Comparison of ENCODE assay signal across 1 cellular context in genomic region chr7:55571534-55572377, GRCh38.
TF ChIP-seq lines count a peak whose summit lies in the region.

No MANE protein-coding gene starts in this region.

TF ChIP-seq in K562, 482 proteins besides CTCF, POLR2A, EP300 and RAD21 (continued from another document and continues in another):
- no peak for TF ChIP-seq AFF4 (CRISPR knock-in tag; IDR thresholded peaks at IDR 0.05)
- TF ChIP-seq SAFB2 (IDR thresholded peaks at IDR 0.05; ENCODE audit: borderline replicate concordance, low read depth, low read length, severe bottlenecking): no peak
- TF ChIP-seq ZNF232 (CRISPR knock-in tag; IDR thresholded peaks at IDR 0.05): no peak
- no peak for TF ChIP-seq PATZ1 (CRISPR knock-in tag; IDR thresholded peaks at IDR 0.05; ENCODE audit: borderline replicate concordance)
- TF ChIP-seq MNT (conservative IDR thresholded peaks at IDR 0.05): no peak; a peak in 1 of 4 replicates
- no peak for TF ChIP-seq CBX3 (IDR thresholded peaks at IDR 0.05; ENCODE audit: borderline replicate concordance in 1 of 2, low read length in 2 of 2)
- no peak for TF ChIP-seq RNF2 (IDR thresholded peaks at IDR 0.05)
- TF ChIP-seq ZNF561 (CRISPR knock-in tag; conservative IDR thresholded peaks at IDR 0.05): no peak
- TF ChIP-seq ZNF121 (CRISPR knock-in tag; conservative IDR thresholded peaks at IDR 0.05): no peak
- TF ChIP-seq RBM25 (IDR thresholded peaks at IDR 0.05; ENCODE audit: low read depth, low read length, severe bottlenecking): no peak
- TF ChIP-seq, protein P1, sequence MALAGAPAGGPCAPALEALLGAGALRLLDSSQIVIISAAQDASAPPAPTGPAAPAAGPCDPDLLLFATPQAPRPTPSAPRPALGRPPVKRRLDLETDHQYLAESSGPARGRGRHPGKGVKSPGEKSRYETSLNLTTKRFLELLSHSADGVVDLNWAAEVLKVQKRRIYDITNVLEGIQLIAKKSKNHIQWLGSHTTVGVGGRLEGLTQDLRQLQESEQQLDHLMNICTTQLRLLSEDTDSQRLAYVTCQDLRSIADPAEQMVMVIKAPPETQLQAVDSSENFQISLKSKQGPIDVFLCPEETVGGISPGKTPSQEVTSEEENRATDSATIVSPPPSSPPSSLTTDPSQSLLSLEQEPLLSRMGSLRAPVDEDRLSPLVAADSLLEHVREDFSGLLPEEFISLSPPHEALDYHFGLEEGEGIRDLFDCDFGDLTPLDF (CRISPR knock-in tag; IDR thresholded peaks at IDR 0.05): no peak
- TF ChIP-seq ZNF140 (CRISPR knock-in tag; IDR thresholded peaks at IDR 0.05): no peak
- TF ChIP-seq ZNF77 (CRISPR knock-in tag; IDR thresholded peaks at IDR 0.05): no peak
- TF ChIP-seq HNRNPK (IDR thresholded peaks at IDR 0.05; ENCODE audit: low read depth, low read length, poor library complexity, severe bottlenecking): no peak
- TF ChIP-seq, protein P2, sequence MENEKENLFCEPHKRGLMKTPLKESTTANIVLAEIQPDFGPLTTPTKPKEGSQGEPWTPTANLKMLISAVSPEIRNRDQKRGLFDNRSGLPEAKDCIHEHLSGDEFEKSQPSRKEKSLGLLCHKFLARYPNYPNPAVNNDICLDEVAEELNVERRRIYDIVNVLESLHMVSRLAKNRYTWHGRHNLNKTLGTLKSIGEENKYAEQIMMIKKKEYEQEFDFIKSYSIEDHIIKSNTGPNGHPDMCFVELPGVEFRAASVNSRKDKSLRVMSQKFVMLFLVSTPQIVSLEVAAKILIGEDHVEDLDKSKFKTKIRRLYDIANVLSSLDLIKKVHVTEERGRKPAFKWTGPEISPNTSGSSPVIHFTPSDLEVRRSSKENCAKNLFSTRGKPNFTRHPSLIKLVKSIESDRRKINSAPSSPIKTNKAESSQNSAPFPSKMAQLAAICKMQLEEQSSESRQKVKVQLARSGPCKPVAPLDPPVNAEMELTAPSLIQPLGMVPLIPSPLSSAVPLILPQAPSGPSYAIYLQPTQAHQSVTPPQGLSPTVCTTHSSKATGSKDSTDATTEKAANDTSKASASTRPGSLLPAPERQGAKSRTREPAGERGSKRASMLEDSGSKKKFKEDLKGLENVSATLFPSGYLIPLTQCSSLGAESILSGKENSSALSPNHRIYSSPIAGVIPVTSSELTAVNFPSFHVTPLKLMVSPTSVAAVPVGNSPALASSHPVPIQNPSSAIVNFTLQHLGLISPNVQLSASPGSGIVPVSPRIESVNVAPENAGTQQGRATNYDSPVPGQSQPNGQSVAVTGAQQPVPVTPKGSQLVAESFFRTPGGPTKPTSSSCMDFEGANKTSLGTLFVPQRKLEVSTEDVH (IDR thresholded peaks at IDR 0.05; ENCODE audit: low read depth, partially characterized antibody): no peak
- no peak for TF ChIP-seq DMBX1 (CRISPR knock-in tag; IDR thresholded peaks at IDR 0.05; ENCODE audit: borderline replicate concordance)
- no peak for TF ChIP-seq C11orf30 (IDR thresholded peaks at IDR 0.05; ENCODE audit: low read depth)
- 0 out of 4 replicates have a peak, but pooled peaks have one; percentile 61 to 69 for TF ChIP-seq UBTF (IDR thresholded peaks at IDR 0.05; ENCODE audit: borderline replicate concordance in 1 of 2, low read depth in 2 of 2, low read length in 2 of 2)
- TF ChIP-seq CREB3L1 (IDR thresholded peaks at IDR 0.05; ENCODE audit: borderline replicate concordance, low read depth): peak; percentile 24; the same call in 1 of the 2 replicates
- peak; percentile 63 for TF ChIP-seq RBFOX2 (IDR thresholded peaks at IDR 0.05; ENCODE audit: low read depth, low read length)
- TF ChIP-seq TOE1 (IDR thresholded peaks at IDR 0.05; ENCODE audit: borderline replicate concordance): no peak
- TF ChIP-seq TOE1 (CRISPR knock-in tag; IDR thresholded peaks at IDR 0.05; ENCODE audit: borderline replicate concordance, low read depth): no peak
- TF ChIP-seq ZNF274 (IDR thresholded peaks at IDR 0.05; ENCODE audit: borderline replicate concordance, low read depth, low read length): no peak
- peak in 1 of 3 experiments; percentile 67; a peak in 1 of 6 replicates for TF ChIP-seq ZBTB11 (CRISPR knock-in tag; IDR thresholded peaks at IDR 0.05)
- no peak for TF ChIP-seq FIP1L1 (IDR thresholded peaks at IDR 0.05; ENCODE audit: low read depth, low read length, poor library complexity, severe bottlenecking)
- TF ChIP-seq STAT6 (CRISPR knock-in tag; IDR thresholded peaks at IDR 0.05): no peak
- no peak for TF ChIP-seq ZNF507 (tag; conservative IDR thresholded peaks at IDR 0.05)
- no peak for TF ChIP-seq BRCA1 (IDR thresholded peaks at IDR 0.05)
- TF ChIP-seq BRCA1 (CRISPR knock-in tag; IDR thresholded peaks at IDR 0.05): no peak
- TF ChIP-seq E2F3 (CRISPR knock-in tag; IDR thresholded peaks at IDR 0.05): peak; percentile 75; the same call in 1 of the 2 replicates
- TF ChIP-seq MXI1 (IDR thresholded peaks at IDR 0.05; ENCODE audit: low read depth, low read length): no peak
- no peak for TF ChIP-seq CREM (IDR thresholded peaks at IDR 0.05; ENCODE audit: low read depth)
- peak; percentile 77 for TF ChIP-seq POLR2G (IDR thresholded peaks at IDR 0.05; ENCODE audit: low read depth, low read length)
